ENCODE assay signal across 7 cellular contexts in the genomic region with DNA sequence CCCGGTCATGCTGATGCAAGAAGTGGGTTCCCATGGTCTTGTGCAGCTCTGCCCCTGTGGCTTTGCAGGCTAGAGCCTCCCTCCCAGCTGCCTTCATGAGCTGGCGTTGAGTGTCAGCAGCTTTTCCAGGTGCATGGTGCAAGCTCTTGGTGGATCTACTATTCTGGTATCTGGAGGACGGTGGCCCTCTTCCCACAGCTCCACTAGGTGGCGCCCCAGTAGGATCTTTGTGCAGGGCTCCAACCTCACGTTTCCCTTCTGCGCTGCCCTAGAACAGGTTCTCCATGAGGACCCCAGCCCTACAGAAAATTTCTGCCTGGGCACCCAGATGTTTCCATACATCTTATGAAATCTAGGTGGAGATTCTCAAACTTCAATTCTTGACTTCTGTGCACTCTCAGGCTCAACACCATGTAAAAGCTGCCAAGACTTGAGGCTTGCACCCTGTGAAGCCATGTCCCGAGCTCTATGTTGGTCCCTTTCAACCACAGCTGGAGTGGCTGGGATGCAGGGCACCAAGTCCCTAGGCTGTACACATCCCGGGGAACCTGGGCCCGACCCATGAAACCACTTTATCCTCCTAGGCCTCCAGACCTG.
DNase-seq lines count a peak whose midpoint lies in the region; ATAC-seq and TF ChIP-seq lines count a peak whose summit lies in the region.

No MANE protein-coding gene starts in this region.

- DNase-seq in NB4 (ENCODE audit: low read depth): peak; percentile 63
- DNase-seq in activated CD4-positive, alpha-beta T cell treated with anti-CD3 and anti-CD28 coated beads for 48 hours: peak; percentile 83
- DNase-seq in ecto neural progenitor cell (ENCODE audit: low spot score): peak; percentile 66
- DNase-seq in naive B cell: peak; percentile 54
- peak; percentile 21 to 78 (median 62) for DNase-seq in stimulated activated naive CD4-positive, alpha-beta T cell (lab: John Stamatoyannopoulos, UW)

- H3K27me3 Mint-ChIP-seq in naive B cell: no peaks in the 10 kb centered on the region

- no peak overlapping the region for H3K4me3 ChIP-seq in HEK293 (ENCODE audit: low read depth, low read length)
- no peak overlapping the region for H3K4me3 ChIP-seq in NB4 (ENCODE audit: low read depth, low read length)

- H3K27ac ChIP-seq in HEK293 (ENCODE audit: extremely low read depth, low read depth, low read length): no peak overlapping the region

- TF ChIP-seq CTCF in GM12873 (IDR thresholded peaks at IDR 0.05; ENCODE audit: insufficient read depth, low read depth, low read length, missing control alignments): peak; percentile 80
- TF ChIP-seq CTCF in HEK293 (tag by site-specific recombination; IDR thresholded peaks at IDR 0.05): no peak
- TF ChIP-seq CTCF in NB4 (IDR thresholded peaks at IDR 0.05; ENCODE audit: low read depth, low read length): peak; percentile 60

- H3K4me3 Mint-ChIP-seq in naive B cell: no peak overlapping the region

- no peak for TF ChIP-seq POLR2A in NB4 (IDR thresholded peaks at IDR 0.05; ENCODE audit: extremely low read depth, insufficient read length)

- no peaks in the 10 kb centered on the region for H3K36me3 Mint-ChIP-seq in naive B cell

- no peaks in the 10 kb centered on the region for H3K4me1 ChIP-seq in HEK293 (ENCODE audit: control insufficient read depth, insufficient read depth, low read length)

- ATAC-seq in naive B cell (ENCODE audit: low read depth in 2 of 2): peak; percentile 68 to 82

- H3K9me3 Mint-ChIP-seq in naive B cell: peaks cover 0 to 2% (median 0%) of the 10 kb centered on the region in 7 donors

- no peaks in the 10 kb centered on the region for H3K36me3 ChIP-seq in HEK293 (ENCODE audit: control insufficient read depth in 2 of 2, insufficient read depth in 1 of 2, low read length in 2 of 2)

- POLR2A ChIA-PET in HEK293 (lab: Yijun Ruan, JAX): no interaction called here

- H3K27ac Mint-ChIP-seq in naive B cell: no peak overlapping the region

- no peaks in the 10 kb centered on the region for H3K4me1 Mint-ChIP-seq in naive B cell

- H3K9me3 ChIP-seq in HEK293 (ENCODE audit: control insufficient read depth, insufficient read depth, low read depth, low read length): no peaks in the 10 kb centered on the region

- CTCF ChIA-PET in HEK293 (lab: Yijun Ruan, JAX): interaction anchor here (0.5 to 1.7 kb wide), 29 partner anchors 12 to 1131 kb away, joined by 3 to 5 read pairs (median 3); no protein-coding TSS in a partner anchor

TF ChIP-seq in HEK293, 187 proteins besides CTCF, POLR2A, EP300 and RAD21:
- TF ChIP-seq ZNF416 (tag by site-specific recombination; IDR thresholded peaks at IDR 0.05) (no peak), ZNF654 (tag by site-specific recombination; IDR thresholded peaks at IDR 0.05; ENCODE audit: low read depth) (peak; percentile 59), RBAK (tag by site-specific recombination; IDR thresholded peaks at IDR 0.05) (no peak), YY2 (tag by site-specific recombination; IDR thresholded peaks at IDR 0.05) (no peak), ZNF335 (tag by site-specific recombination; conservative IDR thresholded peaks at IDR 0.05) (no peak), HOXC10 (CRISPR knock-in tag; IDR thresholded peaks at IDR 0.05) (no peak), ZNF585B (tag by site-specific recombination; IDR thresholded peaks at IDR 0.05) (peak; percentile 62; the same call in 1 of the 2 replicates)
- TF ChIP-seq, protein P1, sequence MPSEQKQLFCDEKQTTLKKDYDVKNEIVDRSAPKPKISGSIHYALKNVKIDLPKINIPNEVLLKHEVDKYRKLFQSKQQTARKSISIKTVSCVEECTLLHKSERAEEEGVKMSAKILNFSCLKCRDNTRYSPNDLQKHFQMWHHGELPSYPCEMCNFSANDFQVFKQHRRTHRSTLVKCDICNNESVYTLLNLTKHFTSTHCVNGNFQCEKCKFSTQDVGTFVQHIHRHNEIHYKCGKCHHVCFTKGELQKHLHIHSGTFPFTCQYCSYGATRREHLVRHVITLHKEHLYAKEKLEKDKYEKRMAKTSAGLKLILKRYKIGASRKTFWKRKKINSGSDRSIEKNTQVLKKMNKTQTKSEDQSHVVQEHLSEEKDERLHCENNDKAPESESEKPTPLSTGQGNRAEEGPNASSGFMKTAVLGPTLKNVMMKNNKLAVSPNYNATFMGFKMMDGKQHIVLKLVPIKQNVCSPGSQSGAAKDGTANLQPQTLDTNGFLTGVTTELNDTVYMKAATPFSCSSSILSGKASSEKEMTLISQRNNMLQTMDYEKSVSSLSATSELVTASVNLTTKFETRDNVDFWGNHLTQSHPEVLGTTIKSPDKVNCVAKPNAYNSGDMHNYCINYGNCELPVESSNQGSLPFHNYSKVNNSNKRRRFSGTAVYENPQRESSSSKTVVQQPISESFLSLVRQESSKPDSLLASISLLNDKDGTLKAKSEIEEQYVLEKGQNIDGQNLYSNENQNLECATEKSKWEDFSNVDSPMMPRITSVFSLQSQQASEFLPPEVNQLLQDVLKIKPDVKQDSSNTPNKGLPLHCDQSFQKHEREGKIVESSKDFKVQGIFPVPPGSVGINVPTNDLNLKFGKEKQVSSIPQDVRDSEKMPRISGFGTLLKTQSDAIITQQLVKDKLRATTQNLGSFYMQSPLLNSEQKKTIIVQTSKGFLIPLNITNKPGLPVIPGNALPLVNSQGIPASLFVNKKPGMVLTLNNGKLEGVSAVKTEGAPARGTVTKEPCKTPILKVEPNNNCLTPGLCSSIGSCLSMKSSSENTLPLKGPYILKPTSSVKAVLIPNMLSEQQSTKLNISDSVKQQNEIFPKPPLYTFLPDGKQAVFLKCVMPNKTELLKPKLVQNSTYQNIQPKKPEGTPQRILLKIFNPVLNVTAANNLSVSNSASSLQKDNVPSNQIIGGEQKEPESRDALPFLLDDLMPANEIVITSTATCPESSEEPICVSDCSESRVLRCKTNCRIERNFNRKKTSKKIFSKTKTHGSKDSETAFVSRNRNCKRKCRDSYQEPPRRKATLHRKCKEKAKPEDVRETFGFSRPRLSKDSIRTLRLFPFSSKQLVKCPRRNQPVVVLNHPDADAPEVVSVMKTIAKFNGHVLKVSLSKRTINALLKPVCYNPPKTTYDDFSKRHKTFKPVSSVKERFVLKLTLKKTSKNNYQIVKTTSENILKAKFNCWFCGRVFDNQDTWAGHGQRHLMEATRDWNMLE (tag by site-specific recombination; conservative IDR thresholded peaks at IDR 0.05; ENCODE audit: low read depth): no peak
- TF ChIP-seq, protein P2, sequence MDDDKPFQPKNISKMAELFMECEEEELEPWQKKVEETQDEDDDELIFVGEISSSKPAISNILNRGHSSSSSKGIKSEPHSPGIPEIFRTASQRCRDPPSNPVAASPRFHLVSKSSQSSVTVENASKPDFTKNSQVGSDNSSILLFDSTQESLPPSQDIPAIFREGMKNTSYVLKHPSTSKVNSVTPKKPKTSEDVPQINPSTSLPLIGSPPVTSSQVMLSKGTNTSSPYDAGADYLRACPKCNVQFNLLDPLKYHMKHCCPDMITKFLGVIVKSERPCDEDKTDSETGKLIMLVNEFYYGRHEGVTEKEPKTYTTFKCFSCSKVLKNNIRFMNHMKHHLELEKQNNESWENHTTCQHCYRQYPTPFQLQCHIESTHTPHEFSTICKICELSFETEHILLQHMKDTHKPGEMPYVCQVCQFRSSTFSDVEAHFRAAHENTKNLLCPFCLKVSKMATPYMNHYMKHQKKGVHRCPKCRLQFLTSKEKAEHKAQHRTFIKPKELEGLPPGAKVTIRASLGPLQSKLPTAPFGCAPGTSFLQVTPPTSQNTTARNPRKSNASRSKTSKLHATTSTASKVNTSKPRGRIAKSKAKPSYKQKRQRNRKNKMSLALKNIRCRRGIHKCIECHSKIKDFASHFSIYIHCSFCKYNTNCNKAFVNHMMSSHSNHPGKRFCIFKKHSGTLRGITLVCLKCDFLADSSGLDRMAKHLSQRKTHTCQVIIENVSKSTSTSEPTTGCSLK (tag by site-specific recombination; IDR thresholded peaks at IDR 0.05): no peak
